In genomic region chr20:10429443-10429981, GRCh38 we compare ENCODE assay signal across 1 cellular context.
TF ChIP-seq lines count a peak whose summit lies in the region.

No MANE protein-coding gene starts in this region.

TF ChIP-seq in HepG2, 621 proteins besides CTCF, POLR2A, EP300 and RAD21 (continued from another document and continues in another):
- no peak; the same call in 1 of the 2 replicates for TF ChIP-seq ZNF609 (CRISPR knock-in tag; IDR thresholded peaks at IDR 0.05; ENCODE audit: borderline replicate concordance)
- peak; percentile 64; the same call in 1 of the 2 replicates for TF ChIP-seq ZNF335 (CRISPR knock-in tag; IDR thresholded peaks at IDR 0.05)
- peak; percentile 36; the same call in 1 of the 2 replicates for TF ChIP-seq THAP11 (CRISPR knock-in tag; IDR thresholded peaks at IDR 0.05)
- TF ChIP-seq, protein P1, sequence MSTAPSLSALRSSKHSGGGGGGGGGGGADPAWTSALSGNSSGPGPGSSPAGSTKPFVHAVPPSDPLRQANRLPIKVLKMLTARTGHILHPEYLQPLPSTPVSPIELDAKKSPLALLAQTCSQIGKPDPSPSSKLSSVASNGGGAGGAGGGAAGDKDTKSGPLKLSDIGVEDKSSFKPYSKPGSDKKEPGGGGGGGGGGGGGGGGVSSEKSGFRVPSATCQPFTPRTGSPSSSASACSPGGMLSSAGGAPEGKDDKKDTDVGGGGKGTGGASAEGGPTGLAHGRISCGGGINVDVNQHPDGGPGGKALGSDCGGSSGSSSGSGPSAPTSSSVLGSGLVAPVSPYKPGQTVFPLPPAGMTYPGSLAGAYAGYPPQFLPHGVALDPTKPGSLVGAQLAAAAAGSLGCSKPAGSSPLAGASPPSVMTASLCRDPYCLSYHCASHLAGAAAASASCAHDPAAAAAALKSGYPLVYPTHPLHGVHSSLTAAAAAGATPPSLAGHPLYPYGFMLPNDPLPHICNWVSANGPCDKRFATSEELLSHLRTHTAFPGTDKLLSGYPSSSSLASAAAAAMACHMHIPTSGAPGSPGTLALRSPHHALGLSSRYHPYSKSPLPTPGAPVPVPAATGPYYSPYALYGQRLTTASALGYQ (CRISPR knock-in tag; IDR thresholded peaks at IDR 0.05) = no peak
- TF ChIP-seq, protein P2, sequence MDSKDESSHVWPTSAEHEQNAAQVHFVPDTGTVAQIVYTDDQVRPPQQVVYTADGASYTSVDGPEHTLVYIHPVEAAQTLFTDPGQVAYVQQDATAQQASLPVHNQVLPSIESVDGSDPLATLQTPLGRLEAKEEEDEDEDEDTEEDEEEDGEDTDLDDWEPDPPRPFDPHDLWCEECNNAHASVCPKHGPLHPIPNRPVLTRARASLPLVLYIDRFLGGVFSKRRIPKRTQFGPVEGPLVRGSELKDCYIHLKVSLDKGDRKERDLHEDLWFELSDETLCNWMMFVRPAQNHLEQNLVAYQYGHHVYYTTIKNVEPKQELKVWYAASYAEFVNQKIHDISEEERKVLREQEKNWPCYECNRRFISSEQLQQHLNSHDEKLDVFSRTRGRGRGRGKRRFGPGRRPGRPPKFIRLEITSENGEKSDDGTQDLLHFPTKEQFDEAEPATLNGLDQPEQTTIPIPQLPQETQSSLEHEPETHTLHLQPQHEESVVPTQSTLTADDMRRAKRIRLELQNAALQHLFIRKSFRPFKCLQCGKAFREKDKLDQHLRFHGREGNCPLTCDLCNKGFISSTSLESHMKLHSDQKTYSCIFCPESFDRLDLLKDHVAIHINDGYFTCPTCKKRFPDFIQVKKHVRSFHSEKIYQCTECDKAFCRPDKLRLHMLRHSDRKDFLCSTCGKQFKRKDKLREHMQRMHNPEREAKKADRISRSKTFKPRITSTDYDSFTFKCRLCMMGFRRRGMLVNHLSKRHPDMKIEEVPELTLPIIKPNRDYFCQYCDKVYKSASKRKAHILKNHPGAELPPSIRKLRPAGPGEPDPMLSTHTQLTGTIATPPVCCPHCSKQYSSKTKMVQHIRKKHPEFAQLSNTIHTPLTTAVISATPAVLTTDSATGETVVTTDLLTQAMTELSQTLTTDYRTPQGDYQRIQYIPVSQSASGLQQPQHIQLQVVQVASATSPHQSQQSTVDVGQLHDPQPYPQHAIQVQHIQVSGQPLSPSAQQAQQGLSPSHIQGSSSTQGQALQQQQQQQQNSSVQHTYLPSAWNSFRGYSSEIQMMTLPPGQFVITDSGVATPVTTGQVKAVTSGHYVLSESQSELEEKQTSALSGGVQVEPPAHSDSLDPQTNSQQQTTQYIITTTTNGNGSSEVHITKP (CRISPR knock-in tag; IDR thresholded peaks at IDR 0.05; ENCODE audit: low read depth) = 0 out of 2 replicates have a peak, but pooled peaks have one; percentile 29
- 0 out of 2 replicates have a peak, but pooled peaks have one; percentile 21 for TF ChIP-seq ZKSCAN8 (CRISPR knock-in tag; IDR thresholded peaks at IDR 0.05; ENCODE audit: borderline replicate concordance)
- no peak for TF ChIP-seq ZNF24 (IDR thresholded peaks at IDR 0.05)
- peak; percentile 67; the same call in 1 of the 2 replicates for TF ChIP-seq REPIN1 (CRISPR knock-in tag; IDR thresholded peaks at IDR 0.05; ENCODE audit: borderline replicate concordance, low read depth)
- TF ChIP-seq KLF13 (CRISPR knock-in tag; IDR thresholded peaks at IDR 0.05) = no peak
- peak; percentile 84 for TF ChIP-seq NR2F6 (IDR thresholded peaks at IDR 0.05)
- TF ChIP-seq NR2F6 (CRISPR knock-in tag; IDR thresholded peaks at IDR 0.05) = peak; percentile 94
- peak; percentile 41 for TF ChIP-seq ZBTB20 (CRISPR knock-in tag; IDR thresholded peaks at IDR 0.05; ENCODE audit: borderline replicate concordance, low read depth)
- no peak for TF ChIP-seq NAIF1 (CRISPR knock-in tag; IDR thresholded peaks at IDR 0.05; ENCODE audit: borderline replicate concordance)
- TF ChIP-seq MYNN (CRISPR knock-in tag; IDR thresholded peaks at IDR 0.05; ENCODE audit: low read depth) = no peak
- TF ChIP-seq PHF20 (CRISPR knock-in tag; IDR thresholded peaks at IDR 0.05) = no peak
- no peak for TF ChIP-seq KDM4B (CRISPR knock-in tag; IDR thresholded peaks at IDR 0.05)
- TF ChIP-seq ZNF614 (CRISPR knock-in tag; IDR thresholded peaks at IDR 0.05; ENCODE audit: borderline replicate concordance) = peak; percentile 94
- TF ChIP-seq ZNF510 (CRISPR knock-in tag; IDR thresholded peaks at IDR 0.05; ENCODE audit: low read depth) = no peak
- TF ChIP-seq ZFP90 (CRISPR knock-in tag; IDR thresholded peaks at IDR 0.05; ENCODE audit: borderline replicate concordance) = no peak
- TF ChIP-seq NONO (IDR thresholded peaks at IDR 0.05) = no peak
- 0 out of 2 replicates have a peak, but pooled peaks have one; percentile 36 for TF ChIP-seq NONO (CRISPR knock-in tag; conservative IDR thresholded peaks at IDR 0.05)
- peak; percentile 67; the same call in 1 of the 2 replicates for TF ChIP-seq MEIS1 (CRISPR knock-in tag; IDR thresholded peaks at IDR 0.05; ENCODE audit: borderline replicate concordance)
- TF ChIP-seq, protein P3, sequence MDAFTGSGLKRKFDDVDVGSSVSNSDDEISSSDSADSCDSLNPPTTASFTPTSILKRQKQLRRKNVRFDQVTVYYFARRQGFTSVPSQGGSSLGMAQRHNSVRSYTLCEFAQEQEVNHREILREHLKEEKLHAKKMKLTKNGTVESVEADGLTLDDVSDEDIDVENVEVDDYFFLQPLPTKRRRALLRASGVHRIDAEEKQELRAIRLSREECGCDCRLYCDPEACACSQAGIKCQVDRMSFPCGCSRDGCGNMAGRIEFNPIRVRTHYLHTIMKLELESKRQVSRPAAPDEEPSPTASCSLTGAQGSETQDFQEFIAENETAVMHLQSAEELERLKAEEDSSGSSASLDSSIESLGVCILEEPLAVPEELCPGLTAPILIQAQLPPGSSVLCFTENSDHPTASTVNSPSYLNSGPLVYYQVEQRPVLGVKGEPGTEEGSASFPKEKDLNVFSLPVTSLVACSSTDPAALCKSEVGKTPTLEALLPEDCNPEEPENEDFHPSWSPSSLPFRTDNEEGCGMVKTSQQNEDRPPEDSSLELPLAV (CRISPR knock-in tag; conservative IDR thresholded peaks at IDR 0.05; ENCODE audit: low read depth) = no peak
- no peak for TF ChIP-seq FOXA1 (IDR thresholded peaks at IDR 0.05)
- TF ChIP-seq FOXA1 (CRISPR knock-in tag; IDR thresholded peaks at IDR 0.05) = peak; percentile 58; the same call in 1 of the 2 replicates
- no peak for TF ChIP-seq AGO1 (IDR thresholded peaks at IDR 0.05; ENCODE audit: low read depth, low read length, poor library complexity, severe bottlenecking)
- peak; percentile 55 for TF ChIP-seq PHF21A (CRISPR knock-in tag; IDR thresholded peaks at IDR 0.05)
- peak; percentile 72 for TF ChIP-seq DMAP1 (CRISPR knock-in tag; IDR thresholded peaks at IDR 0.05)
- TF ChIP-seq, protein P4, sequence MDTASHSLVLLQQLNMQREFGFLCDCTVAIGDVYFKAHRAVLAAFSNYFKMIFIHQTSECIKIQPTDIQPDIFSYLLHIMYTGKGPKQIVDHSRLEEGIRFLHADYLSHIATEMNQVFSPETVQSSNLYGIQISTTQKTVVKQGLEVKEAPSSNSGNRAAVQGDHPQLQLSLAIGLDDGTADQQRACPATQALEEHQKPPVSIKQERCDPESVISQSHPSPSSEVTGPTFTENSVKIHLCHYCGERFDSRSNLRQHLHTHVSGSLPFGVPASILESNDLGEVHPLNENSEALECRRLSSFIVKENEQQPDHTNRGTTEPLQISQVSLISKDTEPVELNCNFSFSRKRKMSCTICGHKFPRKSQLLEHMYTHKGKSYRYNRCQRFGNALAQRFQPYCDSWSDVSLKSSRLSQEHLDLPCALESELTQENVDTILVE (CRISPR knock-in tag; IDR thresholded peaks at IDR 0.05) = peak; percentile 70; the same call in 1 of the 2 replicates
- TF ChIP-seq ZMAT3 (CRISPR knock-in tag; conservative IDR thresholded peaks at IDR 0.05) = no peak
- TF ChIP-seq, protein P5, sequence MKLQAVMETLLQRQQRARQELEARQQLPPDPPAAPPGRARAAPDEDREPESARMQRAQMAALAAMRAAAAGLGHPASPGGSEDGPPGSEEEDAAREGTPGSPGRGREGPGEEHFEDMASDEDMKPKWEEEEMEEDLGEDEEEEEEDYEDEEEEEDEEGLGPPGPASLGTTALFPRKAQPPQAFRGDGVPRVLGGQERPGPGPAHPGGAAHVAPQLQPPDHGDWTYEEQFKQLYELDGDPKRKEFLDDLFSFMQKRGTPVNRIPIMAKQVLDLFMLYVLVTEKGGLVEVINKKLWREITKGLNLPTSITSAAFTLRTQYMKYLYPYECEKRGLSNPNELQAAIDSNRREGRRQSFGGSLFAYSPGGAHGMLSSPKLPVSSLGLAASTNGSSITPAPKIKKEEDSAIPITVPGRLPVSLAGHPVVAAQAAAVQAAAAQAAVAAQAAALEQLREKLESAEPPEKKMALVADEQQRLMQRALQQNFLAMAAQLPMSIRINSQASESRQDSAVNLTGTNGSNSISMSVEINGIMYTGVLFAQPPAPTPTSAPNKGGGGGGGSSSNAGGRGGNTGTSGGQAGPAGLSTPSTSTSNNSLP (IDR thresholded peaks at IDR 0.05; ENCODE audit: low read depth, low read length) = peak; percentile 74
- 0 out of 2 replicates have a peak, but pooled peaks have one; percentile 53 for TF ChIP-seq ZNF556 (CRISPR knock-in tag; IDR thresholded peaks at IDR 0.05; ENCODE audit: borderline replicate concordance)
- TF ChIP-seq TFDP2 (CRISPR knock-in tag; IDR thresholded peaks at IDR 0.05) = 0 out of 2 replicates have a peak, but pooled peaks have one; percentile 53
- peak; percentile 59; the same call in 1 of the 2 replicates for TF ChIP-seq KMT2A (CRISPR knock-in tag; IDR thresholded peaks at IDR 0.05)
- no peak for TF ChIP-seq HNRNPK (IDR thresholded peaks at IDR 0.05; ENCODE audit: low read depth, low read length, poor library complexity, severe bottlenecking)
- 0 out of 2 replicates have a peak, but pooled peaks have one; percentile 12 for TF ChIP-seq SMC3 (IDR thresholded peaks at IDR 0.05; ENCODE audit: low read length)
- TF ChIP-seq GATA4 (IDR thresholded peaks at IDR 0.05; ENCODE audit: borderline replicate concordance, low read depth) = no peak
- 0 out of 2 replicates have a peak, but pooled peaks have one; percentile 73 for TF ChIP-seq CHD4 (IDR thresholded peaks at IDR 0.05; ENCODE audit: borderline replicate concordance, low read length)
- TF ChIP-seq TARDBP (CRISPR knock-in tag; IDR thresholded peaks at IDR 0.05) = peak; percentile 89; the same call in 1 of the 2 replicates
- TF ChIP-seq TOPORS (CRISPR knock-in tag; IDR thresholded peaks at IDR 0.05) = 0 out of 2 replicates have a peak, but pooled peaks have one; percentile 73
- 0 out of 2 replicates have a peak, but pooled peaks have one; percentile 9 for TF ChIP-seq ZNF652 (CRISPR knock-in tag; IDR thresholded peaks at IDR 0.05; ENCODE audit: borderline replicate concordance, low read depth)
- 0 out of 2 replicates have a peak, but pooled peaks have one; percentile 77 for TF ChIP-seq HDAC2 (CRISPR knock-in tag; IDR thresholded peaks at IDR 0.05)
- TF ChIP-seq MTA3 (CRISPR knock-in tag; IDR thresholded peaks at IDR 0.05) = no peak
- peak; percentile 85 for TF ChIP-seq ETV5 (CRISPR knock-in tag; IDR thresholded peaks at IDR 0.05; ENCODE audit: borderline replicate concordance)
- TF ChIP-seq, protein P6, sequence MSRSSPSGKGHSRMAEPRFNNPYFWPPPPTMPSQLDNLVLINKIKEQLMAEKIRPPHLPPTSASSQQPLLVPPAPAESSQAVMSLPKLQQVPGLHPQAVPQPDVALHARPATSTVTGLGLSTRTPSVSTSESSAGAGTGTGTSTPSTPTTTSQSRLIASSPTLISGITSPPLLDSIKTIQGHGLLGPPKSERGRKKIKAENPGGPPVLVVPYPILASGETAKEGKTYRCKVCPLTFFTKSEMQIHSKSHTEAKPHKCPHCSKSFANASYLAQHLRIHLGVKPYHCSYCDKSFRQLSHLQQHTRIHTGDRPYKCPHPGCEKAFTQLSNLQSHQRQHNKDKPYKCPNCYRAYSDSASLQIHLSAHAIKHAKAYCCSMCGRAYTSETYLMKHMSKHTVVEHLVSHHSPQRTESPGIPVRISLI (CRISPR knock-in tag; IDR thresholded peaks at IDR 0.05; ENCODE audit: borderline replicate concordance) = no peak
- TF ChIP-seq ZNF597 (CRISPR knock-in tag; IDR thresholded peaks at IDR 0.05) = no peak
